18 cellular contexts compared by ENCODE assay signal in the genomic region with DNA sequence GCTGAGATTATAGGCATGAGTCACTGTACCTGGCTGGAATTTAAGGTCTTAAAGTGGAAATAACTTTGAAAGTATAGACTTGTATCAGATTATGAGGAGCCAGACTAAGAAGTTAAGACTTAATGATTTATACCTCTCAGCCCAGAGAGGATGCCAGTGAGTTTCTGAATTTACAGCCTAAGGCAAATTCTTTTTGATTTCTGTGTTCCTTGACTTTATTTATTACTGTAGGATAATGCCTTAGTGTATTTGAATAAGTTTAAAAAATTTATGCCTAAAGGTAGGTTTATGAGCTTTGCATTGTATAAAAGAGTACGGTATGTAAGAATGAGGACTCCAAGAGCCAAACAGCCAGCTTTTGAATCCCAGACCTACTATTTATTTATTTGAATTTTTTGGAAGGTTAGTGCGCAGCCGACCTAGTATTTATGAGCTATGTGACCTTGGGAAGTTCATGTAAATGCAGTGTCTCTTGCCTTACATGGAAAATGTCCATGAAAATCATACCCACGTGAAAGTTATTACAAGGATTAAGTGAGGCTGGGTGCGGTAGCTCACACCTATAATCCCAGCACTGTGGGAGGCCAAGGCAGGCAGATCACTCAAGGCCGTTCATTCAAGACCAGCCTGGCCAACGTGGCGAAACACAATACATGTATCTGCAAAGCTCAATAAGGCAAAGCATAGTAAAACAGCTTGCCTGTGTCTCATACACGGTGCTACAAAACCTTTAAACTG.
DNase-seq lines count a peak whose midpoint lies in the region; ATAC-seq and TF ChIP-seq lines count a peak whose summit lies in the region.
"Had no signal": no experiment of that assay in that cellular context is flagged by ENCODE, and none has a peak within 500 bp of the region (broad histone marks: within the 10 kb centered on the region; RNA-seq: fewer than 3 reads in every experiment).

No MANE protein-coding gene starts in this region.

- H3K4me1 Mint-ChIP-seq in nephron progenitor cell, result peaks cover 53% of the 10 kb centered on the region
- no peaks in the 10 kb centered on the region for H3K4me1 Mint-ChIP-seq in CD4-positive, alpha-beta memory T cell
- no peaks in the 10 kb centered on the region for H3K4me1 Mint-ChIP-seq in activated naive CD8-positive, alpha-beta T cell treated with anti-CD3 and anti-CD28 coated beads, Interleukin-2, amount 50 U/mL, for 24 hours
- H3K4me1 Mint-ChIP-seq: CD8-positive, alpha-beta memory T cell; IgD-negative memory B cell had no signal

- no peaks in the 10 kb centered on the region for H3K27me3 ChIP-seq in WERI-Rb-1 (ENCODE audit: insufficient read depth, low read depth, severe bottlenecking)
- H3K27me3 ChIP-seq in PC-9 (ENCODE audit: insufficient read depth, low read depth), result no peaks in the 10 kb centered on the region
- no peaks in the 10 kb centered on the region for H3K27me3 ChIP-seq in CD4-positive, alpha-beta memory T cell (ENCODE audit: insufficient read depth, low read length)
- H3K27me3 ChIP-seq: BLaER1 had no signal

- H3K79me2 ChIP-seq in PC-9 (ENCODE audit: low read depth), result no peaks in the 10 kb centered on the region

- H4K20me1 ChIP-seq in PC-9 (ENCODE audit: insufficient read depth), result no peaks in the 10 kb centered on the region

- no TSS peak for BruUV-seq in PC-9 (replicated peaks; lab: Mats Ljungman, UMichigan)

- no peak overlapping the region for H3K4me3 Mint-ChIP-seq in nephron progenitor cell
- H3K4me3 Mint-ChIP-seq in CD4-positive, alpha-beta memory T cell, result no peak overlapping the region
- H3K4me3 Mint-ChIP-seq in activated naive CD8-positive, alpha-beta T cell treated with anti-CD3 and anti-CD28 coated beads, Interleukin-2, amount 50 U/mL, for 24 hours, result no peak overlapping the region
- H3K4me3 Mint-ChIP-seq: CD8-positive, alpha-beta memory T cell; HFFc6; IgD-negative memory B cell had no signal

- H3K27ac ChIP-seq in WERI-Rb-1 (no peak overlapping the region), PC-9 (no peak overlapping the region)
- no peak overlapping the region for H3K27ac ChIP-seq in CD4-positive, alpha-beta memory T cell (ENCODE audit: low read depth, low read length)
- H3K27ac ChIP-seq: BLaER1 had no signal

- peaks cover 4% of the 10 kb centered on the region for H3K36me3 Mint-ChIP-seq in nephron progenitor cell (ENCODE audit: low read depth)
- H3K36me3 Mint-ChIP-seq in CD4-positive, alpha-beta memory T cell, result no peaks in the 10 kb centered on the region
- H3K36me3 Mint-ChIP-seq in activated naive CD8-positive, alpha-beta T cell treated with anti-CD3 and anti-CD28 coated beads, Interleukin-2, amount 50 U/mL, for 24 hours (ENCODE audit: low read depth), result no peaks in the 10 kb centered on the region
- H3K36me3 Mint-ChIP-seq: CD8-positive, alpha-beta memory T cell had no signal

- no peak for ATAC-seq in activated naive CD8-positive, alpha-beta T cell treated with anti-CD3 and anti-CD28 coated beads, Interleukin-2, amount 50 U/mL, for 24 hours
- ATAC-seq: GM12878 had no signal

- H3K9me3 ChIP-seq in WERI-Rb-1 (ENCODE audit: severe bottlenecking), result no peaks in the 10 kb centered on the region
- no peaks in the 10 kb centered on the region for H3K9me3 ChIP-seq in PC-9 (ENCODE audit: insufficient read depth, low read depth)
- no peaks in the 10 kb centered on the region for H3K9me3 ChIP-seq in CD4-positive, alpha-beta memory T cell (ENCODE audit: control insufficient read depth in 1 of 2, low read length in 2 of 2)
- H3K9me3 ChIP-seq: BLaER1 had no signal

- H3K36me3 ChIP-seq in WERI-Rb-1 (no peaks in the 10 kb centered on the region), PC-9 (ENCODE audit: low read depth) (no peaks in the 10 kb centered on the region)
- no peaks in the 10 kb centered on the region for H3K36me3 ChIP-seq in CD4-positive, alpha-beta memory T cell (ENCODE audit: insufficient read depth, low read length)

- H3K9me3 Mint-ChIP-seq in nephron progenitor cell, result no peaks in the 10 kb centered on the region
- peaks cover 0 to 4% (median 0%) of the 10 kb centered on the region in 8 donors for H3K9me3 Mint-ChIP-seq in CD4-positive, alpha-beta memory T cell
- no peaks in the 10 kb centered on the region for H3K9me3 Mint-ChIP-seq in activated naive CD8-positive, alpha-beta T cell treated with anti-CD3 and anti-CD28 coated beads, Interleukin-2, amount 50 U/mL, for 24 hours
- H3K9me3 Mint-ChIP-seq: CD8-positive, alpha-beta memory T cell; IgD-negative memory B cell had no signal

- no peak overlapping the region for H3K4me3 ChIP-seq in WERI-Rb-1 (ENCODE audit: low read depth, low read length)
- H3K4me3 ChIP-seq in PC-9, result no peak overlapping the region
- H3K4me3 ChIP-seq in CD4-positive, alpha-beta memory T cell (ENCODE audit: low read length in 2 of 2), result no peak overlapping the region
- H3K4me3 ChIP-seq: BLaER1, GM12878 had no signal

- H3F3A ChIP-seq in PC-9 (ENCODE audit: insufficient read depth, low read depth), result peaks cover 3% of the 10 kb centered on the region; the same call in 1 of the 2 replicates

- CTCF ChIA-PET in PC-9 (lab: Charles Lee), result no interaction called here
- CTCF ChIA-PET in CD4-positive, alpha-beta memory T cell (lab: Charles Lee; ENCODE audit: partially characterized antibody), result interaction anchor here (0.7 kb wide), 1 partner anchor 926 kb away, joined by 3 read pairs; no protein-coding TSS in a partner anchor

- TF ChIP-seq CTCF in WERI-Rb-1 (IDR thresholded peaks at IDR 0.05; ENCODE audit: low read depth, low read length) (no peak), nephron progenitor cell (IDR thresholded peaks at IDR 0.05) (no peak), PC-9 (conservative IDR thresholded peaks at IDR 0.05) (no peak)

- no peak overlapping the region for H3K4me2 ChIP-seq in PC-9

- intact Hi-C loops in PC-9 (cut with micrococcal nuclease; ENCODE audit: unreplicated experiment), result no loop called here
- intact Hi-C loops in CD4-positive, alpha-beta memory T cell (cut with micrococcal nuclease), result no loop called here

- POLR2A ChIA-PET in PC-9 (lab: Charles Lee; ENCODE audit: unreplicated experiment), result no interaction called here
- POLR2A ChIA-PET in CD4-positive, alpha-beta memory T cell (lab: Charles Lee; ENCODE audit: partially characterized antibody), result no interaction called here

- peak overlapping the region; percentile 72 for H3K27ac Mint-ChIP-seq in nephron progenitor cell
- H3K27ac Mint-ChIP-seq in CD4-positive, alpha-beta memory T cell, result no peak overlapping the region
- no peak overlapping the region for H3K27ac Mint-ChIP-seq in activated naive CD8-positive, alpha-beta T cell treated with anti-CD3 and anti-CD28 coated beads, Interleukin-2, amount 50 U/mL, for 24 hours
- H3K27ac Mint-ChIP-seq: CD8-positive, alpha-beta memory T cell; HFFc6 had no signal

- DNase-seq in NCI-H82 (lab: John Stamatoyannopoulos, UW), result peak; percentile 69
- DNase-seq in NCI-H82 treated with DMSO at 0.1 percent for 48 hours (lab: John Stamatoyannopoulos, UW; ENCODE audit: unreplicated experiment), result no peak
- DNase-seq in WERI-Rb-1, result peak; percentile 71
- DNase-seq in nephron progenitor cell, result no peak
- no peak for DNase-seq in PC-9
- no peak for DNase-seq in NCI-H1694 treated with DMSO at 0.1 percent for 48 hours (lab: John Stamatoyannopoulos, UW)
- DNase-seq in CD4-positive, alpha-beta memory T cell, result no peak
- DNase-seq in activated naive CD8-positive, alpha-beta T cell treated with anti-CD3 and anti-CD28 coated beads, Interleukin-2, amount 50 U/mL, for 24 hours, result no peak
- DNase-seq: CD8-positive, alpha-beta memory T cell; GDM1; GOT3; HFFc6; Kasumi-1; NCI-H1930; OCI-M1 had no signal

- H3K9me2 ChIP-seq in PC-9 (ENCODE audit: insufficient read depth), result no peaks in the 10 kb centered on the region

- H3K4me1 ChIP-seq in PC-9 (replicated peaks; ENCODE audit: insufficient read depth), result no peaks in the 10 kb centered on the region
- H3K4me1 ChIP-seq in CD4-positive, alpha-beta memory T cell (ENCODE audit: insufficient read depth, low read length), result no peaks in the 10 kb centered on the region

- H2AFZ ChIP-seq in PC-9, result no peak overlapping the region

- H3K27me3 Mint-ChIP-seq in nephron progenitor cell (ENCODE audit: low read depth, poor library complexity), result peaks cover 3% of the 10 kb centered on the region
- no peaks in the 10 kb centered on the region for H3K27me3 Mint-ChIP-seq in CD4-positive, alpha-beta memory T cell
- H3K27me3 Mint-ChIP-seq in activated naive CD8-positive, alpha-beta T cell treated with anti-CD3 and anti-CD28 coated beads, Interleukin-2, amount 50 U/mL, for 24 hours, result no peaks in the 10 kb centered on the region
- H3K27me3 Mint-ChIP-seq: CD8-positive, alpha-beta memory T cell; IgD-negative memory B cell had no signal

Comparison
In these comparisons a context has a peak if more than half of its experiments do, and no peak if none do; other contexts are left out.
1. DNase-seq: peak in NCI-H82 (single experiment) and WERI-Rb-1 (single experiment); none in NCI-H82 treated with DMSO at 0.1 percent for 48 hours (single experiment), nephron progenitor cell (single experiment), PC-9 (0 of 2), NCI-H1694 treated with DMSO at 0.1 percent for 48 hours (single experiment), CD4-positive, alpha-beta memory T cell (0 of 5) and activated naive CD8-positive, alpha-beta T cell treated with anti-CD3 and anti-CD28 coated beads, Interleukin-2, amount 50 U/mL, for 24 hours (single experiment).